In the genomic region with DNA sequence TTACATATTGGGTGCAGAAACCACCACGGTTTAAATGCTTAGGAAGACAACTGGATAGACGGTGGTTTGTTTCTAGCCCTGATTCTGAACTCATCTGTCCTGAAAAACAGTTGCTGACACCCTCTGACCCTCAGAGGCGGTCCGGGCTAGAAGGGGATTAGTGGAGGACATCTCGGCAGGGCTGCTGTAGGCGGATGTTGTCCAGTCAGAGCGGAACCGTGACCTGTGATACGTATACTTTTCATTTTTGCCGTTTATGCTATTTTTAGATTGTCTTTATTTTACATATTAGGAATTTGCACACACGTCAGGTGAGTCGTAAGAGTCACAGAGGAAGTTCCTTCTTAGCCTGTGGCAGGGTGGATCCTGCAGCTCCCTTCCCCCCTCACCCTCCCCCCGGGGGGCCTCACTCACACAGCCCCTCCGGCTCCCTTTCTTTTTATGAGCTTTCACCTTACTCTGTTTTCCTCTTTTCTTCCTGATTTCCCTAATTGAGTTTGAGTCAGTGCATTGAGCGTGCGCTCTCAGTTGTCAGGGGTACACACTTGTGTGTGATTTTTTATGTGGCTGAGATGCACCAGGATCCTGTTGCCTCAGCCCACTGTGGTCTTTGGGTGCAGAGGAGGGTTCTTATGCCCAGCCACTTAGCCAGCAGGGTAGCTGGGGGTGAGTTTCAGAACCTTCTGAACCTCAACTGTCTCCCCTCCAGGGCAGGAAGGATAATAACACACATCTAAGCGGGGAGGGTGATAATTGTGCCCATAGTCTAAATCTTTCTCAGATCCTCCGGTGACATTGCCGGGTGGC, we compare ENCODE assay signal across 9 cellular contexts.
DNase-seq lines count a peak whose midpoint lies in the region; ATAC-seq and TF ChIP-seq lines count a peak whose summit lies in the region.
"Had no signal": no experiment of that assay in that cellular context is flagged by ENCODE, and none has a peak within 500 bp of the region (broad histone marks: within the 10 kb centered on the region; RNA-seq: fewer than 3 reads in every experiment).

No MANE protein-coding gene starts in this region.

- H3K4me1 ChIP-seq in endodermal cell (ENCODE audit: control insufficient read depth, insufficient read depth, low read length): no peaks in the 10 kb centered on the region
- H3K4me1 ChIP-seq in upper lobe of left lung: peaks cover 23 to 46% (median 31%) of the 10 kb centered on the region in 4 donors

- H3K4me3 ChIP-seq in endodermal cell (ENCODE audit: low read length) (no peak overlapping the region), upper lobe of left lung (peak overlapping the region in 2 of 4 donors; percentile 5 to 8)

- H3K27me3 ChIP-seq in endodermal cell (ENCODE audit: control insufficient read depth, insufficient read depth, low read length, poor library complexity, severe bottlenecking): no peaks in the 10 kb centered on the region
- H3K27me3 ChIP-seq in upper lobe of left lung: no peaks in the 10 kb centered on the region

- WGBS in endodermal cell (ENCODE audit: insufficient coverage in 1 of 2, insufficient read length in 1 of 2), 2 experiments: 94 to 95% methylated on average over 13 to 17 of the region's 19 CpGs
- WGBS in upper lobe of left lung, 2 donors: 55 to 72% methylated on average over 19 of the region's 19 CpGs

- H3K27ac ChIP-seq in endodermal cell (ENCODE audit: low read depth, low read length): no peak overlapping the region
- H3K27ac ChIP-seq in upper lobe of left lung: peak overlapping the region; percentile 23 to 73 (median 64)
- H3K27ac ChIP-seq: C4-2B had no signal

- H3K4me1 Mint-ChIP-seq in endodermal cell: peaks cover 25% of the 10 kb centered on the region

- no peaks in the 10 kb centered on the region for H3K9me3 Mint-ChIP-seq in endodermal cell

- H3K27me3 Mint-ChIP-seq in endodermal cell (ENCODE audit: insufficient read depth): no peaks in the 10 kb centered on the region

- no peak for TF ChIP-seq POLR2A in upper lobe of left lung (IDR thresholded peaks at IDR 0.05)

- ATAC-seq in upper lobe of left lung (ENCODE audit: low FRiP score in 2 of 2) (peak; percentile 35 to 47), HG02588 (IDR thresholded peaks at IDR 0.05; ENCODE audit: unreplicated experiment) (no peak)

- H3K9me3 ChIP-seq in endodermal cell (ENCODE audit: control insufficient read depth, low read length) (no peaks in the 10 kb centered on the region), upper lobe of left lung (no peaks in the 10 kb centered on the region)

- peaks cover 24% of the 10 kb centered on the region for H3K36me3 Mint-ChIP-seq in endodermal cell (ENCODE audit: low read depth)

- H3K36me3 ChIP-seq in endodermal cell (ENCODE audit: control insufficient read depth, insufficient read depth, low read length) (peaks cover 18% of the 10 kb centered on the region), upper lobe of left lung (no peaks in the 10 kb centered on the region)

- H3K27ac Mint-ChIP-seq in endodermal cell: peak overlapping the region; percentile 26

- no peak for TF ChIP-seq CTCF in endodermal cell (conservative IDR thresholded peaks at IDR 0.05)
- no peak for TF ChIP-seq CTCF in upper lobe of left lung (IDR thresholded peaks at IDR 0.05)

- H3K4me3 Mint-ChIP-seq in endodermal cell: no peak overlapping the region

- DNase-seq in activated effector memory CD4-positive, alpha-beta T cell treated with anti-CD3 and anti-CD28 coated beads, Interleukin-2, amount 50 U/mL, for 16 hours: peak; percentile 78
- no peak for DNase-seq in activated effector memory CD4-positive, alpha-beta T cell treated with Interleukin-2 at 50 U/mL for 16 hours
- DNase-seq in NAMALWA (ENCODE audit: low spot score) (peak; percentile 30), endodermal cell (no peak), upper lobe of left lung (no peak), NCI-H187 treated with DMSO at 0.1 percent for 48 hours (lab: John Stamatoyannopoulos, UW) (no peak), cerebellum (ENCODE audit: low spot score) (no peak)

- no peak overlapping the region for H3K9ac ChIP-seq in endodermal cell (ENCODE audit: extremely low read depth, low read length, poor library complexity, severe bottlenecking)

- TF ChIP-seq EP300 in upper lobe of left lung (IDR thresholded peaks at IDR 0.05): no peak

Comparison
In these comparisons a context has a peak if more than half of its experiments do, and no peak if none do; other contexts are left out.
1. DNase-seq: peak in activated effector memory CD4-positive, alpha-beta T cell treated with anti-CD3 and anti-CD28 coated beads, Interleukin-2, amount 50 U/mL, for 16 hours (single experiment) and NAMALWA (single experiment); none in activated effector memory CD4-positive, alpha-beta T cell treated with Interleukin-2 at 50 U/mL for 16 hours (single experiment), endodermal cell (single experiment), upper lobe of left lung (0 of 2), NCI-H187 treated with DMSO at 0.1 percent for 48 hours (single experiment) and cerebellum (single experiment).